Comparison of ENCODE assay signal across 28 cellular contexts in the genomic region with DNA sequence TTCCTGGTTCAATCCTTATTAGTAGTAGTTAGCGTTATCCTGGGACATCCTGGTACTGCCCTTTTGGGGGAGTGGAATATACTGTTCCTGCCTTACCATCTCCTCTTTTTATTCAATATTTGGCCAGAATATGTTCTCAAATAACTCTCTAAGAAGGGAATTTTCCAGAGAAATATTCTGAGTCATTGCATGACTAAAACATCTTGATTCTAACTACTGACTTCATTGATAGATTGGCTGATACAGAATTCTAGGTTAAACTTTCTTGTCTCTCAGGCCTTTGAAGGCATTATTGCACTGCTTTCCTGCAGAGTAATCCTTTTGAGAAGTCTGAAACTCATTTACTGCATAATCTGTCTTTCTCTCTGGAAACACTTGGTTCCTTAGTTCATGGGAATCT.
"Had no signal": no experiment of that assay in that cellular context is flagged by ENCODE, and none has a peak within 500 bp of the region (broad histone marks: within the 10 kb centered on the region; RNA-seq: fewer than 3 reads in every experiment).

No MANE protein-coding gene starts in this region.

- H3K4me2 ChIP-seq: hepatocyte had no signal

- H3K79me2 ChIP-seq: hepatocyte had no signal

- DNase-seq: activated CD4-positive, alpha-beta memory T cell treated with anti-CD3 and anti-CD28 coated beads, Interleukin-2, amount 10 ng/mL, durations not matched to agents 7 days and 5 days; activated CD4-positive, alpha-beta T cell treated with anti-CD3 and anti-CD28 coated beads, Interleukin-2, amount 10 ng/mL, durations not matched to agents 24 days and 14 days; activated CD8-positive, alpha-beta memory T cell treated with anti-CD3 and anti-CD28 coated beads, Interleukin-2, amount 50 U/mL, for 48 hours; activated gamma-delta T cell; activated naive CD4-positive, alpha-beta T cell treated with anti-CD3 and anti-CD28 coated beads, Interleukin-2, amount 50 U/mL, for 16 hours; activated T-cell treated with anti-CD3 and anti-CD28 coated beads, Interleukin-2, amount 50 U/mL, for 24 hours; central memory CD4-positive, alpha-beta T cell; endodermal cell; left colon; mammary epithelial cell; naive B cell; nephron progenitor cell; pancreas; sigmoid colon; small intestine; stimulated activated CD4-positive, alpha-beta T cell treated with anti-CD3 and anti-CD28 coated beads, Interleukin-4, amount 100 ng/mL, for 24 hours; substantia nigra; upper lobe of left lung; WERI-Rb-1 had no signal

- H3K27me3 Mint-ChIP-seq: activated CD4-positive, alpha-beta memory T cell treated with anti-CD3 and anti-CD28 coated beads, Interleukin-2, amount 10 ng/mL, durations not matched to agents 7 days and 5 days; activated CD4-positive, alpha-beta T cell treated with anti-CD3 and anti-CD28 coated beads, Interleukin-2, amount 10 ng/mL, durations not matched to agents 24 days and 14 days; activated T-cell treated with anti-CD3 and anti-CD28 coated beads, Interleukin-2, amount 50 U/mL, for 24 hours; dendritic cell treated with granulocyte-macrophage colony-stimulating factor and Interleukin-4, amounts not matched to agents 40 ng/mL and 50 ng/mL, for 4 days; naive B cell; stimulated activated naive CD8-positive, alpha-beta T cell treated with anti-CD3 and anti-CD28 coated beads, Interleukin-15, Interleukin-2, amounts not matched to agents 100 ng/mL and 50 ng/mL, for 24 hours had no signal

- H3K4me1 ChIP-seq: breast epithelium, gastroesophageal sphincter, pancreas, prostate gland, sigmoid colon, upper lobe of left lung, vagina had no signal

- H3K4me1 Mint-ChIP-seq: activated CD4-positive, alpha-beta memory T cell treated with anti-CD3 and anti-CD28 coated beads, Interleukin-2, amount 10 ng/mL, durations not matched to agents 7 days and 5 days; activated CD4-positive, alpha-beta T cell treated with anti-CD3 and anti-CD28 coated beads, Interleukin-2, amount 10 ng/mL, durations not matched to agents 24 days and 14 days; naive B cell; nephron progenitor cell; stimulated activated effector memory CD8-positive, alpha-beta T cell treated with anti-CD3 and anti-CD28 coated beads, Interleukin-12 subunit alpha, Interleukin-12 subunit beta, amount 100 ng/mL, for 72 hours had no signal

- H3K27ac Mint-ChIP-seq: activated CD4-positive, alpha-beta memory T cell treated with anti-CD3 and anti-CD28 coated beads, Interleukin-2, amount 10 ng/mL, durations not matched to agents 7 days and 5 days; activated CD4-positive, alpha-beta T cell treated with anti-CD3 and anti-CD28 coated beads, Interleukin-2, amount 10 ng/mL, durations not matched to agents 24 days and 14 days; activated T-cell treated with anti-CD3 and anti-CD28 coated beads, Interleukin-2, amount 50 U/mL, for 24 hours; dendritic cell treated with granulocyte-macrophage colony-stimulating factor and Interleukin-4, amounts not matched to agents 40 ng/mL and 50 ng/mL, for 4 days; endodermal cell; naive B cell; nephron progenitor cell; stimulated activated effector memory CD8-positive, alpha-beta T cell treated with anti-CD3 and anti-CD28 coated beads, Interleukin-12 subunit alpha, Interleukin-12 subunit beta, amount 100 ng/mL, for 72 hours; stimulated activated naive CD8-positive, alpha-beta T cell treated with anti-CD3 and anti-CD28 coated beads, Interleukin-15, Interleukin-2, amounts not matched to agents 100 ng/mL and 50 ng/mL, for 24 hours had no signal

- H3K27me3 ChIP-seq: breast epithelium, gastroesophageal sphincter, hepatocyte, neutrophil, pancreas, sigmoid colon, upper lobe of left lung, vagina had no signal

- H3K27ac ChIP-seq: breast epithelium, gastroesophageal sphincter, hepatocyte, neutrophil, pancreas, prostate gland, sigmoid colon, upper lobe of left lung, vagina, WERI-Rb-1 had no signal

- H3K9me3 Mint-ChIP-seq: activated CD4-positive, alpha-beta T cell treated with anti-CD3 and anti-CD28 coated beads, Interleukin-2, amount 10 ng/mL, durations not matched to agents 24 days and 14 days; nephron progenitor cell; stimulated activated naive CD8-positive, alpha-beta T cell treated with anti-CD3 and anti-CD28 coated beads, Interleukin-15, Interleukin-2, amounts not matched to agents 100 ng/mL and 50 ng/mL, for 24 hours had no signal

- H2AFZ ChIP-seq: hepatocyte had no signal

- H3K4me3 ChIP-seq: breast epithelium, gastroesophageal sphincter, hepatocyte, pancreas, prostate gland, sigmoid colon, upper lobe of left lung, vagina had no signal

- H3K9me3 ChIP-seq: breast epithelium, gastroesophageal sphincter, neutrophil, pancreas, prostate gland, sigmoid colon, upper lobe of left lung, vagina had no signal

- H3K4me3 Mint-ChIP-seq: activated CD4-positive, alpha-beta memory T cell treated with anti-CD3 and anti-CD28 coated beads, Interleukin-2, amount 10 ng/mL, durations not matched to agents 7 days and 5 days; activated CD4-positive, alpha-beta T cell treated with anti-CD3 and anti-CD28 coated beads, Interleukin-2, amount 10 ng/mL, durations not matched to agents 24 days and 14 days; activated T-cell treated with anti-CD3 and anti-CD28 coated beads, Interleukin-2, amount 50 U/mL, for 24 hours; dendritic cell treated with granulocyte-macrophage colony-stimulating factor and Interleukin-4, amounts not matched to agents 40 ng/mL and 50 ng/mL, for 4 days; endodermal cell; naive B cell; nephron progenitor cell; stimulated activated effector memory CD8-positive, alpha-beta T cell treated with anti-CD3 and anti-CD28 coated beads, Interleukin-12 subunit alpha, Interleukin-12 subunit beta, amount 100 ng/mL, for 72 hours; stimulated activated naive CD8-positive, alpha-beta T cell treated with anti-CD3 and anti-CD28 coated beads, Interleukin-15, Interleukin-2, amounts not matched to agents 100 ng/mL and 50 ng/mL, for 24 hours had no signal

- H3K36me3 Mint-ChIP-seq: naive B cell; stimulated activated effector memory CD8-positive, alpha-beta T cell treated with anti-CD3 and anti-CD28 coated beads, Interleukin-12 subunit alpha, Interleukin-12 subunit beta, amount 100 ng/mL, for 72 hours had no signal
